In genomic region chr10:31709028-31709427, GRCh38 we compare ENCODE assay signal across 9 cellular contexts.
DNase-seq lines count a peak whose midpoint lies in the region; ATAC-seq, FAIRE-seq and TF ChIP-seq lines count a peak whose summit lies in the region.
"Had no signal": no experiment of that assay in that cellular context is flagged by ENCODE, and none has a peak within 500 bp of the region (broad histone marks: within the 10 kb centered on the region; RNA-seq: fewer than 3 reads in every experiment).

No MANE protein-coding gene starts in this region.

- no peak for TF ChIP-seq POLR2A in endothelial cell of umbilical vein (IDR thresholded peaks at IDR 0.05; ENCODE audit: low read depth, low read length)

- intact Hi-C loops in endothelial cell of umbilical vein (cut with micrococcal nuclease) (loop anchor here (1.0 to 2.0 kb wide), 5 partner anchors 60 to 1022 kb away; no protein-coding TSS in a partner anchor), mucosa of descending colon (cut with DNase I, micrococcal nuclease) (no loop called here)
- intact Hi-C loops in activated T-helper 1 cell treated with anti-CD3 and anti-CD28 coated beads, Interleukin-12 subunit alpha, Interleukin-12 subunit beta, Interleukin-2, Interleukin-4 antibody, amounts not matched to agents 30 ng/mL and 10 ng/mL and 1 ng/mL, durations not matched to agents 14 hours and 24 hours and 36 hours (cut with micrococcal nuclease): loop anchor here (5.0 kb wide), 6 partner anchors 98 to 1027 kb away; partner anchors contain the start of genes ARHGAP12 and ZNF438

- FAIRE-seq in D721Med (lab: Jason Lieb, UNC): no peak
- peak; percentile 68 for FAIRE-seq in endothelial cell of umbilical vein (lab: Jason Lieb, UNC)
- FAIRE-seq in urothelium cell line (lab: Jason Lieb, UNC): no peak

- H3K18ac ChIP-seq in trophoblast cell (ENCODE audit: low read length): no peak overlapping the region

- POLR2A ChIA-PET in endothelial cell of umbilical vein (lab: Charles Lee): interaction anchor here (0.7 to 1.0 kb wide), 2 partner anchors 11 to 99 kb away, joined by 3 to 6 read pairs; no protein-coding TSS in a partner anchor

- DNase-seq in D721Med (ENCODE audit: insufficient read length, low spot score) (no peak), MM.1S (peak; percentile 10), endothelial cell of umbilical vein (ENCODE audit: low read depth, low spot score) (peak; percentile 60), trophoblast cell (no peak), mucosa of descending colon (no peak), urothelium cell line (ENCODE audit: low spot score) (no peak)
- DNase-seq in activated T-helper 1 cell treated with anti-CD3 and anti-CD28 coated beads, Interleukin-12 subunit alpha, Interleukin-12 subunit beta, Interleukin-2, Interleukin-4 antibody, amounts not matched to agents 30 ng/mL and 10 ng/mL and 1 ng/mL, durations not matched to agents 14 hours and 24 hours and 36 hours (ENCODE audit: low spot score): no peak
- DNase-seq: natural killer cell had no signal

- no peak overlapping the region for H3K4me3 Mint-ChIP-seq in activated T-helper 1 cell treated with anti-CD3 and anti-CD28 coated beads, Interleukin-12 subunit alpha, Interleukin-12 subunit beta, Interleukin-2, Interleukin-4 antibody, amounts not matched to agents 30 ng/mL and 10 ng/mL and 1 ng/mL, durations not matched to agents 14 hours and 24 hours and 36 hours
- H3K4me3 Mint-ChIP-seq: natural killer cell had no signal

- H3K27me3 ChIP-seq in MM.1S (replicated peaks; ENCODE audit: insufficient read depth, low read length) (no peaks in the 10 kb centered on the region), endothelial cell of umbilical vein (ENCODE audit: control insufficient read depth in 2 of 2, insufficient read depth in 2 of 2, low read length in 2 of 2) (no peaks in the 10 kb centered on the region), trophoblast cell (ENCODE audit: insufficient read depth, low read length) (no peaks in the 10 kb centered on the region)

- no peak overlapping the region for H3K14ac ChIP-seq in trophoblast cell (ENCODE audit: low read length)

- H3F3A ChIP-seq in MM.1S (ENCODE audit: insufficient read depth, low read length): 0 out of 2 replicates have a peak, but pooled peaks cover 5% of the 10 kb centered on the region

- H3K9me3 ChIP-seq in MM.1S (replicated peaks; ENCODE audit: insufficient read depth, low read length): no peaks in the 10 kb centered on the region
- no peaks in the 10 kb centered on the region for H3K9me3 ChIP-seq in endothelial cell of umbilical vein (replicated peaks; ENCODE audit: control insufficient read depth, insufficient read depth, low read length)
- H3K9me3 ChIP-seq in trophoblast cell (ENCODE audit: insufficient read depth, low read depth, low read length): peaks cover 2% of the 10 kb centered on the region
- H3K9me3 ChIP-seq in mucosa of descending colon: peaks cover 6% of the 10 kb centered on the region

- H3K4me2 ChIP-seq in MM.1S (ENCODE audit: low read depth, low read length) (no peak overlapping the region), endothelial cell of umbilical vein (ENCODE audit: insufficient read depth, low read length) (no peak overlapping the region), trophoblast cell (ENCODE audit: low read length) (no peak overlapping the region)

- no peak overlapping the region for H3K23ac ChIP-seq in trophoblast cell (ENCODE audit: low read length)

- H2BK5ac ChIP-seq in trophoblast cell (ENCODE audit: low read depth, low read length, poor library complexity): no peak overlapping the region

- H3K36me3 ChIP-seq in MM.1S (replicated peaks; ENCODE audit: insufficient read depth, low read length) (no peaks in the 10 kb centered on the region), endothelial cell of umbilical vein (ENCODE audit: control insufficient read depth in 2 of 2, extremely low read depth in 1 of 2, insufficient read depth in 2 of 2, low read length in 2 of 2) (no peaks in the 10 kb centered on the region), trophoblast cell (ENCODE audit: control insufficient read depth in 1 of 2, insufficient read depth in 2 of 2, low read length in 2 of 2) (no peaks in the 10 kb centered on the region), mucosa of descending colon (ENCODE audit: low read depth) (no peaks in the 10 kb centered on the region)

- H3K9me2 ChIP-seq in MM.1S (replicated peaks; ENCODE audit: insufficient read depth, low read length): no peaks in the 10 kb centered on the region

- no peak overlapping the region for H3K4me3 ChIP-seq in MM.1S (ENCODE audit: low read length)
- no peak overlapping the region for H3K4me3 ChIP-seq in endothelial cell of umbilical vein (replicated peaks in 1 of 3; ENCODE audit: insufficient read depth in 1 of 3, low read depth in 1 of 3, low read length in 3 of 3)
- no peak overlapping the region for H3K4me3 ChIP-seq in trophoblast cell (ENCODE audit: low read depth, low read length)
- H3K4me3 ChIP-seq in mucosa of descending colon: no peak overlapping the region

- peak overlapping the region; percentile 23 for H2BK12ac ChIP-seq in trophoblast cell (ENCODE audit: low read length)

- no peak overlapping the region for H3K27ac Mint-ChIP-seq in activated T-helper 1 cell treated with anti-CD3 and anti-CD28 coated beads, Interleukin-12 subunit alpha, Interleukin-12 subunit beta, Interleukin-2, Interleukin-4 antibody, amounts not matched to agents 30 ng/mL and 10 ng/mL and 1 ng/mL, durations not matched to agents 14 hours and 24 hours and 36 hours
- H3K27ac Mint-ChIP-seq: natural killer cell had no signal

- WGBS in trophoblast cell (ENCODE audit: extremely low coverage, insufficient coverage, insufficient read length): no CpG with 5 or more reads among the region's 3 CpGs

- H3K27me3 Mint-ChIP-seq in activated T-helper 1 cell treated with anti-CD3 and anti-CD28 coated beads, Interleukin-12 subunit alpha, Interleukin-12 subunit beta, Interleukin-2, Interleukin-4 antibody, amounts not matched to agents 30 ng/mL and 10 ng/mL and 1 ng/mL, durations not matched to agents 14 hours and 24 hours and 36 hours (ENCODE audit: insufficient read depth): no peaks in the 10 kb centered on the region

- H2AFZ ChIP-seq in MM.1S (ENCODE audit: low read length) (no peak overlapping the region), endothelial cell of umbilical vein (ENCODE audit: low read depth, low read length) (peak overlapping the region; percentile 30), trophoblast cell (ENCODE audit: insufficient read depth, low read length, poor library complexity) (no peak overlapping the region)

- dilution Hi-C loops in endothelial cell of umbilical vein (cut with MboI; ENCODE audit: extremely low pct_ligation_motif_present, low sequenced_read_pairs): no loop called here

- H4K91ac ChIP-seq in trophoblast cell (ENCODE audit: low read depth, low read length): no peak overlapping the region

- TF ChIP-seq CTCF in D721Med (IDR thresholded peaks at IDR 0.05; ENCODE audit: insufficient read depth, missing control alignments): peak; percentile 14
- 0 out of 2 replicates have a peak, but pooled peaks have one; percentile 13 for TF ChIP-seq CTCF in MM.1S (IDR thresholded peaks at IDR 0.05; ENCODE audit: low read length)
- TF ChIP-seq CTCF in endothelial cell of umbilical vein (IDR thresholded peaks at IDR 0.05; ENCODE audit: extremely low read depth in 1 of 2, insufficient read depth in 1 of 2, low read depth in 1 of 2, low read length in 2 of 2): peak in 1 of 2 donors; percentile 13
- TF ChIP-seq CTCF in mucosa of descending colon (IDR thresholded peaks at IDR 0.05): no peak

- peaks cover 12% of the 10 kb centered on the region for H3K79me1 ChIP-seq in trophoblast cell (ENCODE audit: low read length)

- H4K8ac ChIP-seq in trophoblast cell (ENCODE audit: low read depth, low read length): no peak overlapping the region

- H3K79me2 ChIP-seq in MM.1S (ENCODE audit: low read length) (no peaks in the 10 kb centered on the region), endothelial cell of umbilical vein (ENCODE audit: control insufficient read depth, insufficient read depth, low read length) (no peaks in the 10 kb centered on the region), trophoblast cell (ENCODE audit: control insufficient read depth, insufficient read depth, low read length, poor library complexity) (no peaks in the 10 kb centered on the region)

- H3K9ac ChIP-seq in MM.1S (ENCODE audit: low read length) (no peak overlapping the region), endothelial cell of umbilical vein (replicated peaks; ENCODE audit: extremely low read depth, insufficient read depth, low read length) (peak overlapping the region; percentile 83), trophoblast cell (ENCODE audit: low read length) (no peak overlapping the region)

- no peaks in the 10 kb centered on the region for H3K9me1 ChIP-seq in endothelial cell of umbilical vein (replicated peaks; ENCODE audit: control insufficient read depth, extremely low read depth, insufficient read depth, low read length)

- H2AK5ac ChIP-seq in trophoblast cell (ENCODE audit: low read length): no peak overlapping the region

- no peak overlapping the region for H3K27ac ChIP-seq in MM.1S (ENCODE audit: low read length)
- H3K27ac ChIP-seq in endothelial cell of umbilical vein (ENCODE audit: insufficient read depth, low read depth, low read length): peak overlapping the region; percentile 98
- peak overlapping the region; percentile 8 for H3K27ac ChIP-seq in trophoblast cell (ENCODE audit: low read depth, low read length)

- peaks cover 31% of the 10 kb centered on the region for H3K4me1 Mint-ChIP-seq in activated T-helper 1 cell treated with anti-CD3 and anti-CD28 coated beads, Interleukin-12 subunit alpha, Interleukin-12 subunit beta, Interleukin-2, Interleukin-4 antibody, amounts not matched to agents 30 ng/mL and 10 ng/mL and 1 ng/mL, durations not matched to agents 14 hours and 24 hours and 36 hours (ENCODE audit: low read depth)

- BruUV-seq in endothelial cell of umbilical vein (replicated peaks; lab: Mats Ljungman, UMichigan): no TSS peak

- H3K4me1 ChIP-seq in MM.1S (ENCODE audit: low read length): peaks cover 26% of the 10 kb centered on the region
- H3K4me1 ChIP-seq in endothelial cell of umbilical vein (ENCODE audit: control insufficient read depth, extremely low read depth, insufficient read depth, low read length): peaks cover 45% of the 10 kb centered on the region
- peaks cover 16 to 20% of the 10 kb centered on the region in 2 experiments for H3K4me1 ChIP-seq in trophoblast cell (ENCODE audit: control insufficient read depth in 1 of 2, insufficient read depth in 2 of 2, low read length in 2 of 2)
- peaks cover 3% of the 10 kb centered on the region for H3K4me1 ChIP-seq in mucosa of descending colon (ENCODE audit: low read depth)

- H3K36me3 Mint-ChIP-seq in activated T-helper 1 cell treated with anti-CD3 and anti-CD28 coated beads, Interleukin-12 subunit alpha, Interleukin-12 subunit beta, Interleukin-2, Interleukin-4 antibody, amounts not matched to agents 30 ng/mL and 10 ng/mL and 1 ng/mL, durations not matched to agents 14 hours and 24 hours and 36 hours (ENCODE audit: low read depth): peaks cover 13% of the 10 kb centered on the region

- CTCF ChIA-PET in endothelial cell of umbilical vein (lab: Charles Lee): interaction anchor here (0.6 to 2.8 kb wide), 24 partner anchors 8 to 1022 kb away, joined by 3 to 33 read pairs (median 4); no protein-coding TSS in a partner anchor

- H3K9me3 Mint-ChIP-seq in activated T-helper 1 cell treated with anti-CD3 and anti-CD28 coated beads, Interleukin-12 subunit alpha, Interleukin-12 subunit beta, Interleukin-2, Interleukin-4 antibody, amounts not matched to agents 30 ng/mL and 10 ng/mL and 1 ng/mL, durations not matched to agents 14 hours and 24 hours and 36 hours: peaks cover 36% of the 10 kb centered on the region

- H4K12ac ChIP-seq in trophoblast cell (ENCODE audit: low read depth, low read length): no peak overlapping the region

- H4K20me1 ChIP-seq in MM.1S (ENCODE audit: insufficient read depth, low read length) (no peaks in the 10 kb centered on the region), endothelial cell of umbilical vein (replicated peaks; ENCODE audit: control insufficient read depth, extremely low read depth, insufficient read depth, low read length) (no peaks in the 10 kb centered on the region)

- no peak overlapping the region for H3K4ac ChIP-seq in trophoblast cell (ENCODE audit: low read depth, low read length)

- ATAC-seq in mucosa of descending colon (no peak), HG03039 (IDR thresholded peaks at IDR 0.05; ENCODE audit: unreplicated experiment) (no peak)
- ATAC-seq: natural killer cell had no signal

- H2BK120ac ChIP-seq in trophoblast cell (ENCODE audit: insufficient read depth, low read length, poor library complexity): no peak overlapping the region

Comparison
In these comparisons a context has a peak if more than half of its experiments do, and no peak if none do; other contexts are left out.
1. DNase-seq: peak in MM.1S (single experiment) and endothelial cell of umbilical vein (single experiment); none in D721Med (single experiment), trophoblast cell (0 of 2), mucosa of descending colon (0 of 3), activated T-helper 1 cell treated with anti-CD3 and anti-CD28 coated beads, Interleukin-12 subunit alpha, Interleukin-12 subunit beta, Interleukin-2, Interleukin-4 antibody, amounts not matched to agents 30 ng/mL and 10 ng/mL and 1 ng/mL, durations not matched to agents 14 hours and 24 hours and 36 hours (single experiment) and urothelium cell line (single experiment).
2. intact Hi-C loops: an anchor here in endothelial cell of umbilical vein (1.0 to 2.0 kb wide) and activated T-helper 1 cell treated with anti-CD3 and anti-CD28 coated beads, Interleukin-12 subunit alpha, Interleukin-12 subunit beta, Interleukin-2, Interleukin-4 antibody, amounts not matched to agents 30 ng/mL and 10 ng/mL and 1 ng/mL, durations not matched to agents 14 hours and 24 hours and 36 hours (5.0 kb wide); none called in mucosa of descending colon.